In genomic region chr11:19689281-19689975, GRCh38 we compare ENCODE assay signal across 1 cellular context.
TF ChIP-seq lines count a peak whose summit lies in the region.

No MANE protein-coding gene starts in this region.

TF ChIP-seq in HepG2, 621 proteins besides CTCF, POLR2A, EP300 and RAD21 (continued from another document):
- TF ChIP-seq, protein P1, sequence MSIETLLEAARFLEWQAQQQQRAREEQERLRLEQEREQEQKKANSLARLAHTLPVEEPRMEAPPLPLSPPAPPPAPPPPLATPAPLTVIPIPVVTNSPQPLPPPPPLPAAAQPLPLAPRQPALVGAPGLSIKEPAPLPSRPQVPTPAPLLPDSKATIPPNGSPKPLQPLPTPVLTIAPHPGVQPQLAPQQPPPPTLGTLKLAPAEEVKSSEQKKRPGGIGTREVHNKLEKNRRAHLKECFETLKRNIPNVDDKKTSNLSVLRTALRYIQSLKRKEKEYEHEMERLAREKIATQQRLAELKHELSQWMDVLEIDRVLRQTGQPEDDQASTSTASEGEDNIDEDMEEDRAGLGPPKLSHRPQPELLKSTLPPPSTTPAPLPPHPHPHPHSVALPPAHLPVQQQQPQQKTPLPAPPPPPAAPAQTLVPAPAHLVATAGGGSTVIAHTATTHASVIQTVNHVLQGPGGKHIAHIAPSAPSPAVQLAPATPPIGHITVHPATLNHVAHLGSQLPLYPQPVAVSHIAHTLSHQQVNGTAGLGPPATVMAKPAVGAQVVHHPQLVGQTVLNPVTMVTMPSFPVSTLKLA (IDR thresholded peaks at IDR 0.05) = peak; percentile 87
